16 cellular contexts compared by ENCODE assay signal in the genomic region with DNA sequence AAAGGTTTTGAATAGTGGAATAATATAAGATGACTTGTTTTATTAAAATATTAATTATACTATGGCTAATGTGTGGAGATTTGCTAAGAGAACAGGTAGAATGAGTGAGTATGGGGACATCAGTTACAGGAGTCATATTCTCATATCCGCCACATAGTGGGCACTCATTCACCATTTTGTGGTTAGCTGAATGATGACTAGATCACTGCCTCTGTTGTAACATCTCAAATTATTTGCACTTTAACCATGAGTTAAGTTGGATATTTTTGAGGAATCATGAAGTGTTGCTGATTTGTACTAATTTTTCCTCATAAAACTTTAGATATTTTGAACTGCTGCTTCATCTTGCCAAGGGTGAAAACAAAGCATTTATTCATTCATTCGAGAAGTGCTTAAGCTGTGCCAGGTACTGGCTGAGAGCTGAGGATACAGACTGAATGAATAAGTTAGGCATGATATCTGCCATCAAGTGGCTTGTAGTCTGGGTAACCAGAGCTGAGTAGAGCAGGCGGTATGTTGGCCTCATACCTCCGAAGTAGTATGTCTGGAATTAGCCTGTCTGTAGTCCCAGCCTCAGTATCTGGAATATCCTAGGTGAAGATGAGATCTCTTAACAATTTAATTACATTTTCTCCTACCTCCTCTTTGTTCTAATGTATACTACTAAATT.
DNase-seq lines count a peak whose midpoint lies in the region; ATAC-seq and TF ChIP-seq lines count a peak whose summit lies in the region.
"Had no signal": no experiment of that assay in that cellular context is flagged by ENCODE, and none has a peak within 500 bp of the region (broad histone marks: within the 10 kb centered on the region; RNA-seq: fewer than 3 reads in every experiment).

No MANE protein-coding gene starts in this region.

- intact Hi-C loops in left ventricle myocardium inferior (cut with micrococcal nuclease), result no loop called here

- H3K27ac ChIP-seq in left ventricle myocardium inferior (replicated peaks), result peak overlapping the region; percentile 53
- H3K27ac ChIP-seq: ovary, SJSA1 had no signal

- H3K9me3 ChIP-seq in left ventricle myocardium inferior (replicated peaks), result no peaks in the 10 kb centered on the region
- H3K9me3 ChIP-seq: ovary, SJSA1 had no signal

- H3K27me3 ChIP-seq in left ventricle myocardium inferior (ENCODE audit: low read depth), result no peaks in the 10 kb centered on the region
- H3K27me3 ChIP-seq: ovary, SJSA1 had no signal

- no peaks in the 10 kb centered on the region for H3K9me3 Mint-ChIP-seq in activated T-cell treated with anti-CD3 and anti-CD28 coated beads, Interleukin-2, amount 50 U/mL, for 72 hours
- no peaks in the 10 kb centered on the region for H3K9me3 Mint-ChIP-seq in stimulated activated effector memory CD8-positive, alpha-beta T cell treated with anti-CD3 and anti-CD28 coated beads, Interleukin-12 subunit alpha, Interleukin-12 subunit beta, amount 100 ng/mL, for 72 hours

- peak; percentile 62 to 68 for ATAC-seq in activated T-cell treated with anti-CD3 and anti-CD28 coated beads, Interleukin-2, amount 50 U/mL, for 72 hours (replicated peaks in 1 of 2)
- peak; percentile 92 for ATAC-seq in stimulated activated effector memory CD8-positive, alpha-beta T cell treated with anti-CD3 and anti-CD28 coated beads, Interleukin-12 subunit alpha, Interleukin-12 subunit beta, amount 100 ng/mL, for 72 hours
- ATAC-seq in GM19467 (IDR thresholded peaks at IDR 0.05; ENCODE audit: unreplicated experiment), result no peak
- ATAC-seq: HepG2 had no signal

- no peaks in the 10 kb centered on the region for H3K36me3 ChIP-seq in left ventricle myocardium inferior
- H3K36me3 ChIP-seq: ovary, SJSA1 had no signal

- DNase-seq in activated T-cell treated with anti-CD3 and anti-CD28 coated beads, Interleukin-2, amount 50 U/mL, for 72 hours, result peak in 1 of 2 donors; percentile 4
- no peak for DNase-seq in activated T-cell treated with anti-CD3 and anti-CD28 coated beads, Interleukin-2, amount 50 U/mL, for 48 hours
- DNase-seq in amniotic epithelial cell (ENCODE audit: low read depth), result peak; percentile 75
- DNase-seq in left ventricle myocardium inferior, result no peak
- no peak for DNase-seq in stimulated activated effector memory CD8-positive, alpha-beta T cell treated with anti-CD3 and anti-CD28 coated beads, Interleukin-12 subunit alpha, Interleukin-12 subunit beta, amount 100 ng/mL, for 72 hours (ENCODE audit: low spot score in 2 of 2)
- no peak for DNase-seq in ecto neural progenitor cell (ENCODE audit: low spot score)
- no peak for DNase-seq in SW480 (ENCODE audit: low spot score)
- DNase-seq: amniotic stem cell; mesendoderm; NCI-H1417; NCI-H69; ovary; stimulated activated CD4-positive, alpha-beta T cell treated with anti-CD3 and anti-CD28 coated beads, Interleukin-2, amount 100 ng/mL, for 24 hours had no signal

- H3K4me3 Mint-ChIP-seq in activated T-cell treated with anti-CD3 and anti-CD28 coated beads, Interleukin-2, amount 50 U/mL, for 72 hours, result no peak overlapping the region
- no peak overlapping the region for H3K4me3 Mint-ChIP-seq in stimulated activated effector memory CD8-positive, alpha-beta T cell treated with anti-CD3 and anti-CD28 coated beads, Interleukin-12 subunit alpha, Interleukin-12 subunit beta, amount 100 ng/mL, for 72 hours

- TF ChIP-seq CTCF in left ventricle myocardium inferior (IDR thresholded peaks at IDR 0.05; ENCODE audit: borderline replicate concordance), result no peak

- H3K27me3 Mint-ChIP-seq in activated T-cell treated with anti-CD3 and anti-CD28 coated beads, Interleukin-2, amount 50 U/mL, for 72 hours (ENCODE audit: low read depth), result no peaks in the 10 kb centered on the region

- peaks cover 51% of the 10 kb centered on the region for H3K4me1 Mint-ChIP-seq in activated T-cell treated with anti-CD3 and anti-CD28 coated beads, Interleukin-2, amount 50 U/mL, for 72 hours (ENCODE audit: low read depth)
- peaks cover 31% of the 10 kb centered on the region for H3K4me1 Mint-ChIP-seq in stimulated activated effector memory CD8-positive, alpha-beta T cell treated with anti-CD3 and anti-CD28 coated beads, Interleukin-12 subunit alpha, Interleukin-12 subunit beta, amount 100 ng/mL, for 72 hours

- no peak overlapping the region for H3K4me3 ChIP-seq in left ventricle myocardium inferior
- H3K4me3 ChIP-seq: ovary, SJSA1 had no signal

- H3K4me1 ChIP-seq in left ventricle myocardium inferior, result peaks cover 69% of the 10 kb centered on the region
- H3K4me1 ChIP-seq: SJSA1 had no signal

- no peak overlapping the region for H3K27ac Mint-ChIP-seq in activated T-cell treated with anti-CD3 and anti-CD28 coated beads, Interleukin-2, amount 50 U/mL, for 72 hours
- H3K27ac Mint-ChIP-seq in stimulated activated effector memory CD8-positive, alpha-beta T cell treated with anti-CD3 and anti-CD28 coated beads, Interleukin-12 subunit alpha, Interleukin-12 subunit beta, amount 100 ng/mL, for 72 hours, result no peak overlapping the region

- peaks cover 0 to 2% of the 10 kb centered on the region in 2 donors for H3K36me3 Mint-ChIP-seq in activated T-cell treated with anti-CD3 and anti-CD28 coated beads, Interleukin-2, amount 50 U/mL, for 72 hours (ENCODE audit: insufficient read depth in 2 of 2)
- no peaks in the 10 kb centered on the region for H3K36me3 Mint-ChIP-seq in stimulated activated effector memory CD8-positive, alpha-beta T cell treated with anti-CD3 and anti-CD28 coated beads, Interleukin-12 subunit alpha, Interleukin-12 subunit beta, amount 100 ng/mL, for 72 hours
